Comparison of ENCODE assay signal across 1 cellular context in genomic region chr2:20723543-20723942, GRCh38.
TF ChIP-seq lines count a peak whose summit lies in the region.

No MANE protein-coding gene starts in this region.

TF ChIP-seq in IMR-90, 13 proteins besides CTCF, POLR2A, EP300 and RAD21:
- no peak for TF ChIP-seq BHLHE40 (IDR thresholded peaks at IDR 0.05; ENCODE audit: low read depth, low read length)
- TF ChIP-seq CEBPB (IDR thresholded peaks at IDR 0.05; ENCODE audit: low read depth, low read length): no peak
- no peak for TF ChIP-seq RFX5 (IDR thresholded peaks at IDR 0.05; ENCODE audit: low read depth, low read length)
- TF ChIP-seq NFE2L2 (IDR thresholded peaks at IDR 0.05; ENCODE audit: low read depth, low read length): no peak
- no peak for TF ChIP-seq CHD1 (IDR thresholded peaks at IDR 0.05; ENCODE audit: low read depth, low read length)
- TF ChIP-seq SMC3 (IDR thresholded peaks at IDR 0.05; ENCODE audit: low read depth, low read length): no peak
- TF ChIP-seq ELK1 (IDR thresholded peaks at IDR 0.05; ENCODE audit: borderline replicate concordance, low read depth, low read length): no peak
- no peak for TF ChIP-seq MXI1 (IDR thresholded peaks at IDR 0.05; ENCODE audit: borderline replicate concordance, low read depth, low read length)
- no peak for TF ChIP-seq MAZ (IDR thresholded peaks at IDR 0.05; ENCODE audit: borderline replicate concordance, low read depth, low read length)
- TF ChIP-seq RCOR1 (IDR thresholded peaks at IDR 0.05; ENCODE audit: insufficient replicate concordance, low read length): no peak
- TF ChIP-seq FOS (IDR thresholded peaks at IDR 0.05; ENCODE audit: low read depth, low read length): no peak
- TF ChIP-seq USF2 (IDR thresholded peaks at IDR 0.05; ENCODE audit: low read depth, low read length): no peak
- TF ChIP-seq MAFK (IDR thresholded peaks at IDR 0.05; ENCODE audit: low read depth, low read length): no peak
TF ChIP-seq in IMR-90: peak in this region for 0.
